In the genomic region with DNA sequence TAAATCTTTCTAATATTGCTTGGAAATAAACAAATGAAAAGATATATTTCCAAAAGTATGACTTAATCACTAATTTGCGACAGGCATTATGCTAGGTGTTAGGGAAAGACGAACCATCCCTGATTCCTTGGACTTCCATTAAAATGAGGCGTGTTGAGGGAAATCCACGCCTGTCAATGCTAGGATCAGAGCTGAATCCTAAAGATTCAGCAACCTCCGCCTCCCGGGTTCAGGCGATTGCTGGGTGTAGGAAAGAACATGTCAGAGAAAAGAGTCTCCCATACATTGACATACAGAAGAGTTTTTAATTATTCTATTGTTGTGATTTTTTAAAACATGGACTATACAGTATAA, we compare ENCODE assay signal across 17 cellular contexts. TPM values are rescaled to one million over a fixed set of nuclear protein-coding genes. Genes with fewer than 3 reads are reported as not detected.
DNase-seq lines count a peak whose midpoint lies in the region; ATAC-seq and TF ChIP-seq lines count a peak whose summit lies in the region.
"Had no signal": no experiment of that assay in that cellular context is flagged by ENCODE, and none has a peak within 500 bp of the region (broad histone marks: within the 10 kb centered on the region; RNA-seq: fewer than 3 reads in every experiment).

No MANE protein-coding gene starts in this region.

- 37 to 41% methylated on average over 7 of the region's 7 CpGs for WGBS in tibial nerve, 2 donors

- H4K20me1 ChIP-seq in neural progenitor cell (ENCODE audit: low read depth) = no peaks in the 10 kb centered on the region

- H3K27me3 ChIP-seq in neural progenitor cell (peaks cover 28% of the 10 kb centered on the region), tibial nerve (peaks cover 0 to 36% of the 10 kb centered on the region in 2 donors)

- H3K4me3 Mint-ChIP-seq in endothelial cell (ENCODE audit: unreplicated experiment) (peak overlapping the region; percentile 69), neural progenitor cell (peak overlapping the region; percentile 76)

- H3K9me3 Mint-ChIP-seq in endothelial cell (ENCODE audit: unreplicated experiment) = no peaks in the 10 kb centered on the region
- H3K9me3 Mint-ChIP-seq in neural progenitor cell = peaks cover 5% of the 10 kb centered on the region

- DNase-seq in NCI-H2227 (lab: John Stamatoyannopoulos, UW; ENCODE audit: unreplicated experiment) (peak; percentile 52), NCI-H2227 treated with DMSO at 0.1 percent for 48 hours (lab: John Stamatoyannopoulos, UW) (no peak), NCI-H146 treated with DMSO at 0.1 percent for 48 hours (lab: John Stamatoyannopoulos, UW; ENCODE audit: unreplicated experiment) (peak; percentile 73), endothelial cell (ENCODE audit: low spot score) (no peak), neural progenitor cell (ENCODE audit: low spot score) (no peak), tibial nerve (ENCODE audit: low spot score in 2 of 2) (no peak), Right ventricle myocardium inferior (ENCODE audit: missing footprints) (no peak)
- DNase-seq: ACHN; activated effector memory CD4-positive, alpha-beta T cell treated with Interleukin-2 at 50 U/mL for 16 hours; COR-L47; effector CD8-positive, alpha-beta T cell; NCI-H1105; NCI-H510A had no signal

- no peak for TF ChIP-seq POLR2A in tibial nerve (IDR thresholded peaks at IDR 0.05)

- TF ChIP-seq CTCF in endothelial cell (IDR thresholded peaks at IDR 0.05; ENCODE audit: unreplicated experiment) = no peak
- TF ChIP-seq CTCF in neural progenitor cell (IDR thresholded peaks at IDR 0.05) = no peak
- TF ChIP-seq CTCF in tibial nerve (IDR thresholded peaks at IDR 0.05) = no peak

- peak overlapping the region; percentile 72 for H3K4me2 ChIP-seq in neural progenitor cell

- TF ChIP-seq EP300 in tibial nerve (IDR thresholded peaks at IDR 0.05) = no peak

- peak overlapping the region; percentile 48 for H3K4me3 ChIP-seq in neural progenitor cell
- H3K4me3 ChIP-seq in tibial nerve = no peak overlapping the region
- H3K4me3 ChIP-seq: gastroesophageal sphincter, skin epidermis had no signal

- H3F3A ChIP-seq in neural progenitor cell (ENCODE audit: low read depth) = peaks cover 25% of the 10 kb centered on the region

- ATAC-seq in Right ventricle myocardium inferior (no peak), HG02870 (IDR thresholded peaks at IDR 0.05; ENCODE audit: unreplicated experiment) (no peak)
- ATAC-seq: gastroesophageal sphincter had no signal

- H3K4me1 Mint-ChIP-seq in endothelial cell (ENCODE audit: unreplicated experiment) = peaks cover 18% of the 10 kb centered on the region
- peaks cover 10% of the 10 kb centered on the region for H3K4me1 Mint-ChIP-seq in neural progenitor cell

- peak overlapping the region; percentile 32 for H3K27ac Mint-ChIP-seq in endothelial cell (ENCODE audit: unreplicated experiment)
- no peak overlapping the region for H3K27ac Mint-ChIP-seq in neural progenitor cell

- H3K9me3 ChIP-seq in neural progenitor cell (ENCODE audit: low read depth) = no peaks in the 10 kb centered on the region
- H3K9me3 ChIP-seq in tibial nerve = no peaks in the 10 kb centered on the region

- no peak overlapping the region for H3K9ac ChIP-seq in neural progenitor cell

- no peak overlapping the region for H2AFZ ChIP-seq in neural progenitor cell (replicated peaks)

- intact Hi-C loops in Right ventricle myocardium inferior (cut with DNase I) = no loop called here

- H3K27ac ChIP-seq in neural progenitor cell (no peak overlapping the region), tibial nerve (no peak overlapping the region)
- H3K27ac ChIP-seq: gastroesophageal sphincter, skin epidermis had no signal

- H3K4me1 ChIP-seq in neural progenitor cell (no peaks in the 10 kb centered on the region), tibial nerve (no peaks in the 10 kb centered on the region)
- H3K4me1 ChIP-seq: gastroesophageal sphincter had no signal

- H3K36me3 ChIP-seq in neural progenitor cell = no peaks in the 10 kb centered on the region
- H3K36me3 ChIP-seq in tibial nerve = no peaks in the 10 kb centered on the region
- H3K36me3 ChIP-seq: gastroesophageal sphincter had no signal

- H3K36me3 Mint-ChIP-seq in endothelial cell (ENCODE audit: low read depth, unreplicated experiment) (no peaks in the 10 kb centered on the region), neural progenitor cell (peaks cover 2% of the 10 kb centered on the region)

- peaks cover 4% of the 10 kb centered on the region for H3K27me3 Mint-ChIP-seq in endothelial cell (ENCODE audit: unreplicated experiment)
- peaks cover 11% of the 10 kb centered on the region for H3K27me3 Mint-ChIP-seq in neural progenitor cell (ENCODE audit: insufficient read depth, low read depth)

- H3K79me2 ChIP-seq in neural progenitor cell (ENCODE audit: low read depth) = no peaks in the 10 kb centered on the region

RNA-seq across cellular contexts. Expression of a gene that starts 16.8 kb away (rescaled TPM):
- total RNA-seq in endothelial cell (ENCODE audit: unreplicated experiment) (6.1 TPM), neural progenitor cell (ENCODE audit: low replicate concordance) (4.3 and 7.2 TPM in 2 replicates), tibial nerve (not detected), Right ventricle myocardium inferior (0.16 TPM)
- total RNA-seq: HT1080 had no signal

Comparison
In these comparisons a context has a peak if more than half of its experiments do, and no peak if none do; other contexts are left out.
1. DNase-seq: peak in NCI-H2227 (single experiment) and NCI-H146 treated with DMSO at 0.1 percent for 48 hours (single experiment); none in NCI-H2227 treated with DMSO at 0.1 percent for 48 hours (single experiment), endothelial cell (single experiment), neural progenitor cell (single experiment), tibial nerve (0 of 2) and Right ventricle myocardium inferior (single experiment).